In the genomic region with DNA sequence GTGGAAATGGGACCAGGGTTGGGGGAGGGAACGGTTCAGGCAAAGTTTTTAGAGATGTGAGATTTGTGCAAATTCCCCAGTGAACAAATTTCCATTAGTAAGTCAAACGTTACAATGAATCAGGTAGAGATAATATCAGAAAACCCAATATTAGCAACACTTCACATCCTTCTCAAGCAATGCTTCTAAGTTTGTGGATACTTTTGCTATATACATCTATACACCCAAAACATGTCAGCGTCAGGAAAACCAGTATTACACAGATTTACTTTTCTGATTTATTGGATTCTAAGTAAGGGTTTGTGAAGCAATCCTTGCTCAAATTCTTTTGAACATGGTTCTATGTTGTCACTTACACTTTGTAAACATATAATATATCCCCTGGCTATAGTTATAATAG, we compare ENCODE assay signal across 16 cellular contexts. TPM values are rescaled to one million over a fixed set of nuclear protein-coding genes. Genes with fewer than 3 reads are reported as not detected.
A peak's percentile ranks its signal among the peaks of the same experiment; 100 is the strongest.
DNase-seq lines count a peak whose midpoint lies in the region; ATAC-seq and TF ChIP-seq lines count a peak whose summit lies in the region.
"Had no signal": no experiment of that assay in that cellular context is flagged by ENCODE, and none has a peak within 500 bp of the region (broad histone marks: within the 10 kb centered on the region; RNA-seq: fewer than 3 reads in every experiment).

No MANE protein-coding gene starts in this region.

- H3K27me3 Mint-ChIP-seq in type B pancreatic cell: peaks cover 6% of the 10 kb centered on the region

- no peak overlapping the region for H2AFZ ChIP-seq in hepatocyte
- H2AFZ ChIP-seq: GM23248 had no signal

- H3K9me3 ChIP-seq in hepatocyte (ENCODE audit: low read depth) (no peaks in the 10 kb centered on the region), lower lobe of right lung (no peaks in the 10 kb centered on the region)

- H3K36me3 ChIP-seq in hepatocyte (replicated peaks; ENCODE audit: insufficient read depth, low read depth) (no peaks in the 10 kb centered on the region), rectal smooth muscle tissue (ENCODE audit: control insufficient read depth, insufficient read depth, low read length) (no peaks in the 10 kb centered on the region), lower lobe of right lung (no peaks in the 10 kb centered on the region)

- DNase-seq in NCI-H69 (lab: John Stamatoyannopoulos, UW) (peak; percentile 34), hepatocyte (ENCODE audit: low spot score) (no peak), type B pancreatic cell (ENCODE audit: extremely low spot score, unreplicated experiment) (no peak), NCI-H2081 treated with DMSO at 0.1 percent for 48 hours (lab: John Stamatoyannopoulos, UW) (no peak), lower lobe of right lung (no peak)
- DNase-seq: C1 segment of cervical spinal cord; Calu3; CD4-positive, alpha-beta T cell; DMS 273 treated with DMSO at 0.1 percent for 48 hours; GM23248 had no signal

- peaks cover 19% of the 10 kb centered on the region for H3K4me1 ChIP-seq in hepatocyte (ENCODE audit: insufficient read depth)
- H3K4me1 ChIP-seq in rectal smooth muscle tissue (ENCODE audit: control insufficient read depth, insufficient read depth, low read length): peaks cover 54% of the 10 kb centered on the region
- peaks cover 41% of the 10 kb centered on the region for H3K4me1 ChIP-seq in lower lobe of right lung

- H3K9me2 ChIP-seq in hepatocyte (replicated peaks; ENCODE audit: insufficient read depth): no peaks in the 10 kb centered on the region

- 71% methylated on average over 3 of the region's 3 CpGs for WGBS in hepatocyte (ENCODE audit: low lambda C conversion rate, missing lambda C conversion rate)

- no peaks in the 10 kb centered on the region for H3K9me3 Mint-ChIP-seq in type B pancreatic cell
- H3K9me3 Mint-ChIP-seq: CD4-positive, alpha-beta T cell had no signal

- H3K27ac ChIP-seq in hepatocyte (no peak overlapping the region), rectal smooth muscle tissue (ENCODE audit: low read depth, low read length) (peak overlapping the region; percentile 70), lower lobe of right lung (no peak overlapping the region)
- H3K27ac ChIP-seq: GM23248 had no signal

- ATAC-seq in HG03565 (IDR thresholded peaks at IDR 0.05; ENCODE audit: unreplicated experiment) (no peak), lower lobe of right lung (no peak)
- ATAC-seq: HCT116 had no signal

- H3K4me2 ChIP-seq in hepatocyte: peak overlapping the region; percentile 74

- no peak for TF ChIP-seq CTCF in hepatocyte (IDR thresholded peaks at IDR 0.05; ENCODE audit: poor library complexity)
- no peak for TF ChIP-seq CTCF in type B pancreatic cell (conservative IDR thresholded peaks at IDR 0.05)
- no peak for TF ChIP-seq CTCF in lower lobe of right lung (IDR thresholded peaks at IDR 0.05)

- peak overlapping the region; percentile 21 for H3K27ac Mint-ChIP-seq in type B pancreatic cell
- H3K27ac Mint-ChIP-seq: B cell; CD4-positive, alpha-beta T cell had no signal

- peak overlapping the region; percentile 15 for H3K4me3 Mint-ChIP-seq in type B pancreatic cell
- H3K4me3 Mint-ChIP-seq: B cell; CD4-positive, alpha-beta T cell had no signal

- H4K20me1 ChIP-seq in hepatocyte (ENCODE audit: insufficient read depth, poor library complexity, severe bottlenecking): no peaks in the 10 kb centered on the region

- intact Hi-C loops in lower lobe of right lung (cut with DNase I): no loop called here

- no peak overlapping the region for H3K4me3 ChIP-seq in hepatocyte
- no peak overlapping the region for H3K4me3 ChIP-seq in rectal smooth muscle tissue (ENCODE audit: low read length)
- H3K4me3 ChIP-seq in lower lobe of right lung: no peak overlapping the region
- H3K4me3 ChIP-seq: GM23248 had no signal

- peaks cover 97% of the 10 kb centered on the region for H3K79me2 ChIP-seq in hepatocyte

- H3K36me3 Mint-ChIP-seq in type B pancreatic cell: peaks cover 3% of the 10 kb centered on the region

- H3K27me3 ChIP-seq in hepatocyte: no peaks in the 10 kb centered on the region
- no peaks in the 10 kb centered on the region for H3K27me3 ChIP-seq in rectal smooth muscle tissue (ENCODE audit: control insufficient read depth, insufficient read depth, low read length)
- no peaks in the 10 kb centered on the region for H3K27me3 ChIP-seq in lower lobe of right lung (ENCODE audit: low read depth)

- H3K4me1 Mint-ChIP-seq in type B pancreatic cell (ENCODE audit: unreplicated experiment): peaks cover 17% of the 10 kb centered on the region

- no peak overlapping the region for H3K9ac ChIP-seq in rectal smooth muscle tissue (ENCODE audit: low read length)
- H3K9ac ChIP-seq: GM23248 had no signal

RNA-seq across cellular contexts. Expression of gene ALDH1A1, which starts 6.5 kb away (rescaled TPM):
- total RNA-seq in hepatocyte: 529 and 563 TPM in 2 replicates
- polyA plus RNA-seq in hepatocyte: 201 and 243 TPM in 2 replicates
- 242 and 417 TPM in 2 replicates for total RNA-seq in type B pancreatic cell (ENCODE audit: low replicate concordance)
- 238 TPM for total RNA-seq in lower lobe of right lung
- total RNA-seq: A172, B cell, Daoy, GM23248 had no signal
- polyA plus RNA-seq: GM23248 had no signal
